Comparison of ENCODE assay signal across 10 cellular contexts in the genomic region with DNA sequence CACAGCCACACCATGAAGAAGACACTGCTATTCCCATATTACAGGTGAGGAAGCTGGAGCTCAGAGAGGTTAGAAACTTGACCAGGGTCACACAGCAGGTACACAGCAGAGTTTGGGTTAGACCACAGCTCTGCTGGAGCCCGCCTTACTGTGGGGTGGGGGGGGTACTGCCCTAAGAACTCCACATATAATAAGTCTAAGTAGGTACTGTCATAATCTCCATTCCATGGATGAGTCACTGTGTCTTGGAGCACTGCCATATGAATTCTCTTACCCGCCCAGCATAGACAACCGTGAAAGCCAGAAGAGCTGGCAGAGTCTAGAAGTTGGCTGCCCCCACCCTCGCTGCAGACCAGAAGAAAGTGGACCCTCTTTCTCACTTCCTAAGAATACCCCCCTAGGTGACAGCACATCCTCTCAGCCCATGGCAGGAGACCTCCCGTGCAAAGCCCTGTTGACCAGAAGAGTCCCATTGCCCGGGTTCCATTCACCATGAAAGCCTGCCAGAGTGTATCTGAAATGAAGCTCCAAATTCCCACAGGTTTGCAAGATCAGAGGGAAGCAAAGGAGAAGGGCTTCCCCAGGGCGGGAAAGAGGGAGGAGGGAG. TPM values are rescaled to one million over a fixed set of nuclear protein-coding genes. Genes with fewer than 3 reads are reported as not detected.
DNase-seq lines count a peak whose midpoint lies in the region; ATAC-seq and TF ChIP-seq lines count a peak whose summit lies in the region.
"Had no signal": no experiment of that assay in that cellular context is flagged by ENCODE, and none has a peak within 500 bp of the region (broad histone marks: within the 10 kb centered on the region; RNA-seq: fewer than 3 reads in every experiment).

No MANE protein-coding gene starts in this region.

- peaks cover 16% of the 10 kb centered on the region for H3K4me1 Mint-ChIP-seq in stimulated activated naive CD8-positive, alpha-beta T cell treated with anti-CD3 and anti-CD28 coated beads, Interleukin-15, amount 100 ng/mL, for 72 hours

- DNase-seq in DMS 273 (lab: John Stamatoyannopoulos, UW; ENCODE audit: unreplicated experiment) (peak; percentile 52), DMS 273 treated with DMSO at 0.1 percent for 48 hours (lab: John Stamatoyannopoulos, UW) (no peak), GOT3 (lab: John Stamatoyannopoulos, UW) (no peak), occipital lobe (lab: John Stamatoyannopoulos, UW) (no peak)
- DNase-seq in stimulated activated naive CD8-positive, alpha-beta T cell treated with anti-CD3 and anti-CD28 coated beads, Interleukin-15, amount 100 ng/mL, for 72 hours = no peak
- DNase-seq: NCI-H1417 treated with DMSO at 0.1 percent for 48 hours had no signal

- WGBS in gastroesophageal sphincter (ENCODE audit: low coverage in 1 of 2), 2 donors = 8 to 20% methylated on average over 2 of the region's 7 CpGs

- no peak for TF ChIP-seq POLR2A in gastroesophageal sphincter (IDR thresholded peaks at IDR 0.05)

- TF ChIP-seq EP300 in gastroesophageal sphincter (IDR thresholded peaks at IDR 0.05) = no peak

- no peak overlapping the region for H3K27ac ChIP-seq in gastroesophageal sphincter
- H3K27ac ChIP-seq: 22Rv1 had no signal

- H3K27me3 ChIP-seq in gastroesophageal sphincter = no peaks in the 10 kb centered on the region

- H3K4me1 ChIP-seq in gastroesophageal sphincter = peaks cover 0 to 13% (median 0%) of the 10 kb centered on the region in 3 donors

- H3K4me3 ChIP-seq in gastroesophageal sphincter = no peak overlapping the region

- peaks cover 58% of the 10 kb centered on the region for H3K27me3 Mint-ChIP-seq in stimulated activated naive CD8-positive, alpha-beta T cell treated with anti-CD3 and anti-CD28 coated beads, Interleukin-15, amount 100 ng/mL, for 72 hours

- no peaks in the 10 kb centered on the region for H3K9me3 ChIP-seq in gastroesophageal sphincter

- H3K36me3 ChIP-seq in gastroesophageal sphincter = no peaks in the 10 kb centered on the region

- H3K9me3 Mint-ChIP-seq in stimulated activated naive CD8-positive, alpha-beta T cell treated with anti-CD3 and anti-CD28 coated beads, Interleukin-15, amount 100 ng/mL, for 72 hours = no peaks in the 10 kb centered on the region

- H3K27ac Mint-ChIP-seq in stimulated activated naive CD8-positive, alpha-beta T cell treated with anti-CD3 and anti-CD28 coated beads, Interleukin-15, amount 100 ng/mL, for 72 hours = no peak overlapping the region

- no peak overlapping the region for H3K4me3 Mint-ChIP-seq in stimulated activated naive CD8-positive, alpha-beta T cell treated with anti-CD3 and anti-CD28 coated beads, Interleukin-15, amount 100 ng/mL, for 72 hours

- ATAC-seq in SK-N-SH treated with all-trans-retinoic acid at 6 μM for 48 hours (peak; percentile 96), gastroesophageal sphincter (peak; percentile 71), GM19395 (IDR thresholded peaks at IDR 0.05; ENCODE audit: unreplicated experiment) (no peak)
- ATAC-seq in stimulated activated naive CD8-positive, alpha-beta T cell treated with anti-CD3 and anti-CD28 coated beads, Interleukin-15, amount 100 ng/mL, for 72 hours = peak; percentile 61

- TF ChIP-seq CTCF in gastroesophageal sphincter (IDR thresholded peaks at IDR 0.05) = no peak

TF ChIP-seq in SK-N-SH treated with all-trans-retinoic acid at 6 μM for 48 hours, 23 proteins besides CTCF, POLR2A, EP300 and RAD21:
- TF ChIP-seq TOX (CRISPR knock-in tag; IDR thresholded peaks at IDR 0.05; ENCODE audit: borderline replicate concordance) = no peak
- TF ChIP-seq, protein P1, sequence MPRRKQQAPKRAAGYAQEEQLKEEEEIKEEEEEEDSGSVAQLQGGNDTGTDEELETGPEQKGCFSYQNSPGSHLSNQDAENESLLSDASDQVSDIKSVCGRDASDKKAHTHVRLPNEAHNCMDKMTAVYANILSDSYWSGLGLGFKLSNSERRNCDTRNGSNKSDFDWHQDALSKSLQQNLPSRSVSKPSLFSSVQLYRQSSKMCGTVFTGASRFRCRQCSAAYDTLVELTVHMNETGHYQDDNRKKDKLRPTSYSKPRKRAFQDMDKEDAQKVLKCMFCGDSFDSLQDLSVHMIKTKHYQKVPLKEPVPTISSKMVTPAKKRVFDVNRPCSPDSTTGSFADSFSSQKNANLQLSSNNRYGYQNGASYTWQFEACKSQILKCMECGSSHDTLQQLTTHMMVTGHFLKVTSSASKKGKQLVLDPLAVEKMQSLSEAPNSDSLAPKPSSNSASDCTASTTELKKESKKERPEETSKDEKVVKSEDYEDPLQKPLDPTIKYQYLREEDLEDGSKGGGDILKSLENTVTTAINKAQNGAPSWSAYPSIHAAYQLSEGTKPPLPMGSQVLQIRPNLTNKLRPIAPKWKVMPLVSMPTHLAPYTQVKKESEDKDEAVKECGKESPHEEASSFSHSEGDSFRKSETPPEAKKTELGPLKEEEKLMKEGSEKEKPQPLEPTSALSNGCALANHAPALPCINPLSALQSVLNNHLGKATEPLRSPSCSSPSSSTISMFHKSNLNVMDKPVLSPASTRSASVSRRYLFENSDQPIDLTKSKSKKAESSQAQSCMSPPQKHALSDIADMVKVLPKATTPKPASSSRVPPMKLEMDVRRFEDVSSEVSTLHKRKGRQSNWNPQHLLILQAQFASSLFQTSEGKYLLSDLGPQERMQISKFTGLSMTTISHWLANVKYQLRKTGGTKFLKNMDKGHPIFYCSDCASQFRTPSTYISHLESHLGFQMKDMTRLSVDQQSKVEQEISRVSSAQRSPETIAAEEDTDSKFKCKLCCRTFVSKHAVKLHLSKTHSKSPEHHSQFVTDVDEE (CRISPR knock-in tag; IDR thresholded peaks at IDR 0.05) = no peak
- TF ChIP-seq, protein P2, sequence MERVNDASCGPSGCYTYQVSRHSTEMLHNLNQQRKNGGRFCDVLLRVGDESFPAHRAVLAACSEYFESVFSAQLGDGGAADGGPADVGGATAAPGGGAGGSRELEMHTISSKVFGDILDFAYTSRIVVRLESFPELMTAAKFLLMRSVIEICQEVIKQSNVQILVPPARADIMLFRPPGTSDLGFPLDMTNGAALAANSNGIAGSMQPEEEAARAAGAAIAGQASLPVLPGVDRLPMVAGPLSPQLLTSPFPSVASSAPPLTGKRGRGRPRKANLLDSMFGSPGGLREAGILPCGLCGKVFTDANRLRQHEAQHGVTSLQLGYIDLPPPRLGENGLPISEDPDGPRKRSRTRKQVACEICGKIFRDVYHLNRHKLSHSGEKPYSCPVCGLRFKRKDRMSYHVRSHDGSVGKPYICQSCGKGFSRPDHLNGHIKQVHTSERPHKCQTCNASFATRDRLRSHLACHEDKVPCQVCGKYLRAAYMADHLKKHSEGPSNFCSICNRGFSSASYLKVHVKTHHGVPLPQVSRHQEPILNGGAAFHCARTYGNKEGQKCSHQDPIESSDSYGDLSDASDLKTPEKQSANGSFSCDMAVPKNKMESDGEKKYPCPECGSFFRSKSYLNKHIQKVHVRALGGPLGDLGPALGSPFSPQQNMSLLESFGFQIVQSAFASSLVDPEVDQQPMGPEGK (CRISPR knock-in tag; IDR thresholded peaks at IDR 0.05; ENCODE audit: borderline replicate concordance) = no peak
- TF ChIP-seq ZNF8 (CRISPR knock-in tag; IDR thresholded peaks at IDR 0.05) = no peak
- no peak for TF ChIP-seq ARNTL (CRISPR knock-in tag; IDR thresholded peaks at IDR 0.05; ENCODE audit: borderline replicate concordance, low read depth)
- no peak for TF ChIP-seq OSR1 (CRISPR knock-in tag; IDR thresholded peaks at IDR 0.05)
- no peak for TF ChIP-seq CSDC2 (CRISPR knock-in tag; IDR thresholded peaks at IDR 0.05)
- TF ChIP-seq ZC3H10 (CRISPR knock-in tag; IDR thresholded peaks at IDR 0.05) = no peak
- TF ChIP-seq TCF4 (CRISPR knock-in tag; IDR thresholded peaks at IDR 0.05; ENCODE audit: borderline replicate concordance) = no peak
- TF ChIP-seq ZFP3 (CRISPR knock-in tag; IDR thresholded peaks at IDR 0.05) = no peak
- no peak for TF ChIP-seq ESRRG (CRISPR knock-in tag; IDR thresholded peaks at IDR 0.05)
- no peak for TF ChIP-seq ZFP30 (CRISPR knock-in tag; IDR thresholded peaks at IDR 0.05)
- TF ChIP-seq, protein P3, sequence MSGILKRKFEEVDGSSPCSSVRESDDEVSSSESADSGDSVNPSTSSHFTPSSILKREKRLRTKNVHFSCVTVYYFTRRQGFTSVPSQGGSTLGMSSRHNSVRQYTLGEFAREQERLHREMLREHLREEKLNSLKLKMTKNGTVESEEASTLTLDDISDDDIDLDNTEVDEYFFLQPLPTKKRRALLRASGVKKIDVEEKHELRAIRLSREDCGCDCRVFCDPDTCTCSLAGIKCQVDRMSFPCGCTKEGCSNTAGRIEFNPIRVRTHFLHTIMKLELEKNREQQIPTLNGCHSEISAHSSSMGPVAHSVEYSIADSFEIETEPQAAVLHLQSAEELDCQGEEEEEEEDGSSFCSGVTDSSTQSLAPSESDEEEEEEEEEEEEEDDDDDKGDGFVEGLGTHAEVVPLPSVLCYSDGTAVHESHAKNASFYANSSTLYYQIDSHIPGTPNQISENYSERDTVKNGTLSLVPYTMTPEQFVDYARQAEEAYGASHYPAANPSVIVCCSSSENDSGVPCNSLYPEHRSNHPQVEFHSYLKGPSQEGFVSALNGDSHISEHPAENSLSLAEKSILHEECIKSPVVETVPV (CRISPR knock-in tag; IDR thresholded peaks at IDR 0.05) = no peak
- TF ChIP-seq GLIS3 (CRISPR knock-in tag; IDR thresholded peaks at IDR 0.05) = no peak
- no peak for TF ChIP-seq ZNF70 (CRISPR knock-in tag; IDR thresholded peaks at IDR 0.05)
- TF ChIP-seq ZNF565 (CRISPR knock-in tag; conservative IDR thresholded peaks at IDR 0.05; ENCODE audit: low read depth) = no peak
- no peak for TF ChIP-seq SNAI2 (CRISPR knock-in tag; IDR thresholded peaks at IDR 0.05)
- no peak for TF ChIP-seq PPARA (CRISPR knock-in tag; IDR thresholded peaks at IDR 0.05; ENCODE audit: borderline replicate concordance)
- TF ChIP-seq, protein P4, sequence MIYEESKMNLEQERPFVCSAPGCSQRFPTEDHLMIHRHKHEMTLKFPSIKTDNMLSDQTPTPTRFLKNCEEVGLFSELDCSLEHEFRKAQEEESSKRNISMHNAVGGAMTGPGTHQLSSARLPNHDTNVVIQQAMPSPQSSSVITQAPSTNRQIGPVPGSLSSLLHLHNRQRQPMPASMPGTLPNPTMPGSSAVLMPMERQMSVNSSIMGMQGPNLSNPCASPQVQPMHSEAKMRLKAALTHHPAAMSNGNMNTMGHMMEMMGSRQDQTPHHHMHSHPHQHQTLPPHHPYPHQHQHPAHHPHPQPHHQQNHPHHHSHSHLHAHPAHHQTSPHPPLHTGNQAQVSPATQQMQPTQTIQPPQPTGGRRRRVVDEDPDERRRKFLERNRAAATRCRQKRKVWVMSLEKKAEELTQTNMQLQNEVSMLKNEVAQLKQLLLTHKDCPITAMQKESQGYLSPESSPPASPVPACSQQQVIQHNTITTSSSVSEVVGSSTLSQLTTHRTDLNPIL (CRISPR knock-in tag; IDR thresholded peaks at IDR 0.05; ENCODE audit: low read depth) = no peak

RNA-seq across cellular contexts. Expression of a gene that starts 5.2 kb away (rescaled TPM):
- total RNA-seq in gastroesophageal sphincter (not detected), occipital lobe (not detected)

RNA-seq across cellular contexts. Expression of a gene that starts 14.6 kb away (rescaled TPM):
- total RNA-seq in gastroesophageal sphincter (not detected), occipital lobe (not detected)

RNA-seq across cellular contexts. Expression of a gene that starts 54.6 kb away (rescaled TPM):
- 10 to 100 TPM in 3 of 4 donors, 1 to 10 TPM in 1; 8.8 to 47.1 (median 23.4) TPM for total RNA-seq in gastroesophageal sphincter
- 0.16 TPM for total RNA-seq in occipital lobe
